30 cellular contexts compared by ENCODE assay signal in genomic region chr11:133713406-133713805, GRCh38.
"Had no signal": no experiment of that assay in that cellular context is flagged by ENCODE, and none has a peak within 500 bp of the region (broad histone marks: within the 10 kb centered on the region; RNA-seq: fewer than 3 reads in every experiment).

No MANE protein-coding gene starts in this region.

- H2AFZ ChIP-seq: hepatocyte had no signal

- H3K36me3 ChIP-seq: adrenal gland, esophagus muscularis mucosa, gastroesophageal sphincter, heart right ventricle had no signal

- ATAC-seq: activated CD4-positive, alpha-beta T cell treated with anti-CD3 and anti-CD28 coated beads for 36 hours; activated CD8-positive, alpha-beta T cell treated with anti-CD3 and anti-CD28 coated beads, Interleukin-2, amount 10 ng/mL, durations not matched to agents 7 days and 5 days; activated naive CD8-positive, alpha-beta T cell treated with anti-CD3 and anti-CD28 coated beads, Interleukin-2, amount 50 U/mL, for 24 hours; activated T-cell treated with anti-CD3 and anti-CD28 coated beads, Interleukin-2, amount 50 U/mL, for 4 hours; body of pancreas; effector memory CD8-positive, alpha-beta T cell; foreskin keratinocyte; gastroesophageal sphincter; T-helper 17 cell had no signal

- H3K9me3 Mint-ChIP-seq: activated CD4-positive, alpha-beta memory T cell treated with anti-CD3 and anti-CD28 coated beads for 36 hours; activated CD4-positive, alpha-beta T cell treated with anti-CD3 and anti-CD28 coated beads, Interleukin-2, amount 10 ng/mL, durations not matched to agents 24 days and 14 days; activated naive CD4-positive, alpha-beta T cell treated with anti-CD3 and anti-CD28 coated beads for 36 hours; activated naive CD4-positive, alpha-beta T cell treated with anti-CD3 and anti-CD28 coated beads, Interleukin-2, amount 50 U/mL, for 24 hours; activated naive CD8-positive, alpha-beta T cell treated with anti-CD3 and anti-CD28 coated beads for 36 hours; activated naive CD8-positive, alpha-beta T cell treated with anti-CD3 and anti-CD28 coated beads, Interleukin-2, amount 50 U/mL, for 24 hours; activated T-cell treated with anti-CD3 and anti-CD28 coated beads, Interleukin-2, amount 50 U/mL, for 4 hours; activated T-helper 2 cell treated with anti-CD3 and anti-CD28 coated beads, Interferon-gamma antibody, Interleukin-2, Interleukin-4, amounts not matched to agents 10 μg/mL and 5 μg/mL and 100 μg/mL, durations not matched to agents 14 hours and 24 hours and 36 hours; T-helper 2 cell treated with Interferon-gamma antibody and Interleukin-4, amounts not matched to agents 5 μg/mL and 100 μg/mL, for 36 hours had no signal

- H3K4me2 ChIP-seq: hepatocyte had no signal

- H3K27me3 Mint-ChIP-seq: activated naive CD8-positive, alpha-beta T cell treated with anti-CD3 and anti-CD28 coated beads for 36 hours; activated naive CD8-positive, alpha-beta T cell treated with anti-CD3 and anti-CD28 coated beads, Interleukin-2, amount 50 U/mL, for 24 hours had no signal

- H3K4me3 ChIP-seq: adrenal gland, body of pancreas, esophagus muscularis mucosa, gastroesophageal sphincter, heart right ventricle, hepatocyte had no signal

- H3K9me3 ChIP-seq: adrenal gland, body of pancreas, esophagus muscularis mucosa, gastroesophageal sphincter, heart right ventricle had no signal

- H3K27ac Mint-ChIP-seq: activated CD4-positive, alpha-beta memory T cell treated with anti-CD3 and anti-CD28 coated beads for 36 hours; activated CD4-positive, alpha-beta T cell treated with anti-CD3 and anti-CD28 coated beads for 36 hours; activated CD4-positive, alpha-beta T cell treated with anti-CD3 and anti-CD28 coated beads, Interleukin-2, amount 10 ng/mL, durations not matched to agents 24 days and 14 days; activated CD8-positive, alpha-beta T cell treated with anti-CD3 and anti-CD28 coated beads, Interleukin-2, amount 10 ng/mL, durations not matched to agents 7 days and 5 days; activated naive CD4-positive, alpha-beta T cell treated with anti-CD3 and anti-CD28 coated beads for 36 hours; activated naive CD4-positive, alpha-beta T cell treated with anti-CD3 and anti-CD28 coated beads, Interleukin-2, amount 50 U/mL, for 24 hours; activated naive CD8-positive, alpha-beta T cell treated with anti-CD3 and anti-CD28 coated beads for 36 hours; activated naive CD8-positive, alpha-beta T cell treated with anti-CD3 and anti-CD28 coated beads, Interleukin-2, amount 50 U/mL, for 24 hours; activated T-helper 2 cell treated with anti-CD3 and anti-CD28 coated beads, Interferon-gamma antibody, Interleukin-2, Interleukin-4, amounts not matched to agents 10 μg/mL and 5 μg/mL and 100 μg/mL, durations not matched to agents 14 hours and 24 hours and 36 hours; effector memory CD8-positive, alpha-beta T cell; T-helper 17 cell; T-helper 2 cell treated with Interferon-gamma antibody and Interleukin-4, amounts not matched to agents 5 μg/mL and 100 μg/mL, for 36 hours had no signal

- H3K4me3 Mint-ChIP-seq: activated CD4-positive, alpha-beta memory T cell treated with anti-CD3 and anti-CD28 coated beads for 36 hours; activated CD4-positive, alpha-beta T cell treated with anti-CD3 and anti-CD28 coated beads for 36 hours; activated CD4-positive, alpha-beta T cell treated with anti-CD3 and anti-CD28 coated beads, Interleukin-2, amount 10 ng/mL, durations not matched to agents 24 days and 14 days; activated CD8-positive, alpha-beta T cell treated with anti-CD3 and anti-CD28 coated beads, Interleukin-2, amount 10 ng/mL, durations not matched to agents 7 days and 5 days; activated naive CD4-positive, alpha-beta T cell treated with anti-CD3 and anti-CD28 coated beads for 36 hours; activated naive CD4-positive, alpha-beta T cell treated with anti-CD3 and anti-CD28 coated beads, Interleukin-2, amount 50 U/mL, for 24 hours; activated naive CD8-positive, alpha-beta T cell treated with anti-CD3 and anti-CD28 coated beads for 36 hours; activated naive CD8-positive, alpha-beta T cell treated with anti-CD3 and anti-CD28 coated beads, Interleukin-2, amount 50 U/mL, for 24 hours; activated T-cell treated with anti-CD3 and anti-CD28 coated beads, Interleukin-2, amount 50 U/mL, for 4 hours; effector memory CD8-positive, alpha-beta T cell; T-helper 17 cell; T-helper 2 cell treated with Interferon-gamma antibody and Interleukin-4, amounts not matched to agents 5 μg/mL and 100 μg/mL, for 36 hours had no signal

- H3K79me2 ChIP-seq: hepatocyte had no signal

- H3K4me1 ChIP-seq: adrenal gland, body of pancreas, foreskin keratinocyte, gastroesophageal sphincter had no signal

- DNase-seq: activated CD4-positive, alpha-beta memory T cell treated with anti-CD3 and anti-CD28 coated beads for 36 hours; activated CD4-positive, alpha-beta T cell treated with anti-CD3 and anti-CD28 coated beads for 36 hours; activated CD4-positive, alpha-beta T cell treated with anti-CD3 and anti-CD28 coated beads, Interleukin-2, amount 10 ng/mL, durations not matched to agents 24 days and 14 days; activated CD4-positive, CD25-positive, alpha-beta regulatory T cell; activated CD4-positive, CD25-positive, alpha-beta regulatory T cell treated with anti-CD3 and anti-CD28 coated beads, Interleukin-2, amount 50 U/mL, for 72 hours; activated CD8-positive, alpha-beta T cell treated with anti-CD3 and anti-CD28 coated beads, Interleukin-2, amount 10 ng/mL, durations not matched to agents 7 days and 5 days; activated naive CD4-positive, alpha-beta T cell treated with anti-CD3 and anti-CD28 coated beads for 36 hours; activated naive CD8-positive, alpha-beta T cell treated with anti-CD3 and anti-CD28 coated beads for 36 hours; activated naive CD8-positive, alpha-beta T cell treated with anti-CD3 and anti-CD28 coated beads, Interleukin-2, amount 50 U/mL, for 24 hours; activated T-cell treated with anti-CD3 and anti-CD28 coated beads, Interleukin-2, amount 50 U/mL, for 4 hours; adrenal gland; amygdala; aorta; body of pancreas; cortex of kidney; dermis blood vessel endothelial cell; effector CD4-positive, alpha-beta T cell; effector memory CD8-positive, alpha-beta T cell; erythroblast; foreskin keratinocyte; heart right ventricle; T-helper 1 cell; T-helper 17 cell; T1000 had no signal

- H3K36me3 Mint-ChIP-seq: activated CD4-positive, alpha-beta memory T cell treated with anti-CD3 and anti-CD28 coated beads for 36 hours; activated naive CD4-positive, alpha-beta T cell treated with anti-CD3 and anti-CD28 coated beads, Interleukin-2, amount 50 U/mL, for 24 hours; activated naive CD8-positive, alpha-beta T cell treated with anti-CD3 and anti-CD28 coated beads for 36 hours had no signal

- H3K27me3 ChIP-seq: adrenal gland, body of pancreas, foreskin keratinocyte had no signal

- H3K4me1 Mint-ChIP-seq: activated CD4-positive, alpha-beta T cell treated with anti-CD3 and anti-CD28 coated beads for 36 hours; activated CD4-positive, alpha-beta T cell treated with anti-CD3 and anti-CD28 coated beads, Interleukin-2, amount 10 ng/mL, durations not matched to agents 24 days and 14 days; activated naive CD4-positive, alpha-beta T cell treated with anti-CD3 and anti-CD28 coated beads, Interleukin-2, amount 50 U/mL, for 24 hours; activated naive CD8-positive, alpha-beta T cell treated with anti-CD3 and anti-CD28 coated beads for 36 hours; activated naive CD8-positive, alpha-beta T cell treated with anti-CD3 and anti-CD28 coated beads, Interleukin-2, amount 50 U/mL, for 24 hours; T-helper 17 cell had no signal

- H3K27ac ChIP-seq: adrenal gland, body of pancreas, esophagus muscularis mucosa, foreskin keratinocyte, gastroesophageal sphincter, heart right ventricle, hepatocyte had no signal
